Comparison of ENCODE assay signal across 9 cellular contexts in genomic region chr4:5821665-5822358, GRCh38.
A peak's percentile ranks its signal among the peaks of the same experiment; 100 is the strongest.
DNase-seq lines count a peak whose midpoint lies in the region; ATAC-seq and TF ChIP-seq lines count a peak whose summit lies in the region.
"Had no signal": no experiment of that assay in that cellular context is flagged by ENCODE, and none has a peak within 500 bp of the region (broad histone marks: within the 10 kb centered on the region; RNA-seq: fewer than 3 reads in every experiment).

No MANE protein-coding gene starts in this region.

- ATAC-seq in GM21619 (IDR thresholded peaks at IDR 0.05; ENCODE audit: unreplicated experiment), result no peak
- ATAC-seq: body of pancreas had no signal

- WGBS in spleen, 5 donors, result 73 to 83% (median 76%) methylated on average over 17 to 18 of the region's 18 CpGs

- TF ChIP-seq CTCF in Loucy (conservative IDR thresholded peaks at IDR 0.05; ENCODE audit: low read length), result peak; percentile 80
- peak; percentile 51 to 64 for TF ChIP-seq CTCF in fibroblast of lung (conservative IDR thresholded peaks at IDR 0.05 in 1 of 2, IDR thresholded peaks at IDR 0.05 in 1 of 2; ENCODE audit: low read depth in 1 of 2, low read length in 2 of 2)
- peak in 8 of 11 experiments; percentile 17 to 56 (median 40) for TF ChIP-seq CTCF in spleen (IDR thresholded peaks at IDR 0.05 in 8 of 11, conservative IDR thresholded peaks at IDR 0.05 in 3 of 11)

- no peak overlapping the region for H3K4me2 ChIP-seq in Loucy (ENCODE audit: low read depth, low read length, poor library complexity, severe bottlenecking)
- no peak overlapping the region for H3K4me2 ChIP-seq in fibroblast of lung (ENCODE audit: extremely low read depth, insufficient read depth, low read length)

- peak; percentile 65 for DNase-seq in activated effector memory CD4-positive, alpha-beta T cell treated with anti-CD3 and anti-CD28 coated beads, Interleukin-2, amount 50 U/mL, for 16 hours
- no peak for DNase-seq in activated effector memory CD4-positive, alpha-beta T cell treated with Interleukin-2 at 50 U/mL for 16 hours
- DNase-seq in fibroblast of lung (ENCODE audit: low read depth in 2 of 2), result no peak
- peak; percentile 63 for DNase-seq in spleen
- DNase-seq in central memory CD4-positive, alpha-beta T cell, result no peak
- no peak for DNase-seq in NCI-H748 (lab: John Stamatoyannopoulos, UW; ENCODE audit: unreplicated experiment)
- DNase-seq: body of pancreas had no signal

- intact Hi-C loops in spleen (cut with DNase I; ENCODE audit: low total_unique reads), result loop anchor here (10.0 kb wide), 1 partner anchor 163 kb away; no protein-coding TSS in a partner anchor

- H3K4me1 ChIP-seq in Loucy (ENCODE audit: insufficient read depth, low read length, poor library complexity, severe bottlenecking) (no peaks in the 10 kb centered on the region), fibroblast of lung (ENCODE audit: control insufficient read depth, extremely low read depth, insufficient read depth, low read length) (peaks cover 1% of the 10 kb centered on the region), spleen (peaks cover 0 to 5% (median 2%) of the 10 kb centered on the region in 6 donors)
- H3K4me1 ChIP-seq: body of pancreas had no signal

- TF ChIP-seq POLR2A in spleen (IDR thresholded peaks at IDR 0.05), result no peak

- no peaks in the 10 kb centered on the region for H4K20me1 ChIP-seq in Loucy (ENCODE audit: insufficient read depth, low read length, poor library complexity, severe bottlenecking)
- no peaks in the 10 kb centered on the region for H4K20me1 ChIP-seq in fibroblast of lung (ENCODE audit: control insufficient read depth, extremely low read depth, insufficient read depth, low read length)

- H3K9me3 ChIP-seq in Loucy (ENCODE audit: insufficient read depth, low read depth, low read length) (no peaks in the 10 kb centered on the region), fibroblast of lung (ENCODE audit: control insufficient read depth, insufficient read depth, low read depth, low read length) (no peaks in the 10 kb centered on the region), spleen (no peaks in the 10 kb centered on the region)
- H3K9me3 ChIP-seq: body of pancreas had no signal

- no peaks in the 10 kb centered on the region for H3K79me2 ChIP-seq in Loucy (ENCODE audit: insufficient read depth, low read length)
- H3K79me2 ChIP-seq in fibroblast of lung (ENCODE audit: control insufficient read depth, insufficient read depth, low read length), result no peaks in the 10 kb centered on the region

- H3K9ac ChIP-seq in Loucy (ENCODE audit: low read depth, low read length, poor library complexity, severe bottlenecking) (no peak overlapping the region), fibroblast of lung (ENCODE audit: insufficient read depth, low read length) (no peak overlapping the region)

- H2AFZ ChIP-seq in Loucy (ENCODE audit: low read length), result no peak overlapping the region
- H2AFZ ChIP-seq in fibroblast of lung (ENCODE audit: low read length), result no peak overlapping the region

- H3K36me3 ChIP-seq in Loucy (ENCODE audit: insufficient read depth, low read length), result no peaks in the 10 kb centered on the region
- H3K36me3 ChIP-seq in fibroblast of lung (ENCODE audit: control insufficient read depth, insufficient read depth, low read length), result peaks cover 11% of the 10 kb centered on the region
- no peaks in the 10 kb centered on the region for H3K36me3 ChIP-seq in spleen

- H3K27ac ChIP-seq in fibroblast of lung (ENCODE audit: insufficient read depth, low read length) (no peak overlapping the region), spleen (no peak overlapping the region)
- H3K27ac ChIP-seq: body of pancreas had no signal

- no peak overlapping the region for H3K4me3 ChIP-seq in Loucy (ENCODE audit: low read length, poor library complexity, severe bottlenecking)
- H3K4me3 ChIP-seq in fibroblast of lung (replicated peaks in 1 of 4; ENCODE audit: control extremely low read depth in 1 of 4, insufficient read depth in 1 of 4, low read depth in 3 of 4, low read length in 4 of 4), result no peak overlapping the region
- H3K4me3 ChIP-seq in spleen, result no peak overlapping the region
- H3K4me3 ChIP-seq: body of pancreas had no signal

- H3K27me3 ChIP-seq in Loucy (ENCODE audit: insufficient read depth, low read length, poor library complexity, severe bottlenecking) (no peaks in the 10 kb centered on the region), fibroblast of lung (ENCODE audit: control insufficient read depth, insufficient read depth, low read length) (no peaks in the 10 kb centered on the region), spleen (replicated peaks in 1 of 7) (peaks cover 0 to 7% (median 0%) of the 10 kb centered on the region in 7 donors)
- H3K27me3 ChIP-seq: body of pancreas had no signal

- no peaks in the 10 kb centered on the region for H3F3A ChIP-seq in Loucy (ENCODE audit: low read depth)

- H3K9me2 ChIP-seq in Loucy (replicated peaks; ENCODE audit: low read depth, low read length), result no peaks in the 10 kb centered on the region

Comparison
In these comparisons a context has a peak if more than half of its experiments do, and no peak if none do; other contexts are left out.
1. DNase-seq: peak in activated effector memory CD4-positive, alpha-beta T cell treated with anti-CD3 and anti-CD28 coated beads, Interleukin-2, amount 50 U/mL, for 16 hours (single experiment) and spleen (single experiment); none in activated effector memory CD4-positive, alpha-beta T cell treated with Interleukin-2 at 50 U/mL for 16 hours (single experiment), fibroblast of lung (0 of 2), central memory CD4-positive, alpha-beta T cell (single experiment) and NCI-H748 (single experiment).
2. Peak in every context shown above with its lines, with median percentiles within 50 percentile points of each other: CTCF ChIP-seq.